Comparison of ENCODE assay signal across 1 cellular context in the genomic region with DNA sequence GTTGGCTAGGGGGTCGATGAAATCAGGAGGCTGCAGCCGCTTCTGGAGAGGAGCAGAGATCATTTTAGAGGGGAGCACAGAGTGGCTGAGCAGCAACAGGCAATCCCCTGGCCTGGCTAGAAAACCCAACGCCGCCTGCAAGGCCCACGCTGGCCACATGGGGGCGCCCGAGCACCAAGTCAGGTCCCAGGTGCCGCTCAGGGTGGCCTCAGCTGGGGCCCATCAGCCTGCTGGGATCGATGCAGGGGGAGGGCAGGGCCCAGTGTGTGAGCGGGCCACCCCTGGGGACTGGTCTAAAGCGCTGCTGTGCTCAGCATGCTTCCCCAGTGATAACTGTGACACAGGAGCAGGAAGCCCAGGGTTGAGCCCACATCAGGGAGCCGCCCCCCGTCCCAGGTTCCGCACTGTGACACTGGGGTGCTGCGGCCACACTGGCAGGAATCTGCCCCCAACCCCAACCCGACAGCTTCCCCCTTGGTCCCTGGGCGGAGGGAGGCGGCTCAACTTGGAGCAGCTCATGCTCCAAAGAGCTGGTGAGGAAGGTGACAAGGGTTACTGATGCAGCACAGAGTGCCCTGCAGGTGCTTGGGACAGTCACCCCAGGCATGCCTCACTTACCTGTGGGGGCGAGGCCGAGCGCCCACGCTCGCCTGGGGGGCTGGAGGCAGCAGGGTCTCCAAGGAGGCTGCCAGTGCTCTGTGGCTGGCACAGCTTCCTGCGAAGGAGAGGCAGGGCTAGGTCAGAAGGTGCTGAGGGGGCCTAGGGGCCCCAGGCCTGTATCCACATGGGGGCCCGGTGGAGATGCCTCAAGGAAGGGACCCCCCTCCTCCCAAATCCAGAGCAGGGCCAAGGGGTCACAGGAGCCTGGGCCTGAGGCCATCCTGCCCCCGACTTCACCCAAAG.
TF ChIP-seq lines count a peak whose summit lies in the region.

No MANE protein-coding gene starts in this region.

TF ChIP-seq in HEK293, 187 proteins besides CTCF, POLR2A, EP300 and RAD21 (continued from another document and continues in another):
- TF ChIP-seq, protein P1, sequence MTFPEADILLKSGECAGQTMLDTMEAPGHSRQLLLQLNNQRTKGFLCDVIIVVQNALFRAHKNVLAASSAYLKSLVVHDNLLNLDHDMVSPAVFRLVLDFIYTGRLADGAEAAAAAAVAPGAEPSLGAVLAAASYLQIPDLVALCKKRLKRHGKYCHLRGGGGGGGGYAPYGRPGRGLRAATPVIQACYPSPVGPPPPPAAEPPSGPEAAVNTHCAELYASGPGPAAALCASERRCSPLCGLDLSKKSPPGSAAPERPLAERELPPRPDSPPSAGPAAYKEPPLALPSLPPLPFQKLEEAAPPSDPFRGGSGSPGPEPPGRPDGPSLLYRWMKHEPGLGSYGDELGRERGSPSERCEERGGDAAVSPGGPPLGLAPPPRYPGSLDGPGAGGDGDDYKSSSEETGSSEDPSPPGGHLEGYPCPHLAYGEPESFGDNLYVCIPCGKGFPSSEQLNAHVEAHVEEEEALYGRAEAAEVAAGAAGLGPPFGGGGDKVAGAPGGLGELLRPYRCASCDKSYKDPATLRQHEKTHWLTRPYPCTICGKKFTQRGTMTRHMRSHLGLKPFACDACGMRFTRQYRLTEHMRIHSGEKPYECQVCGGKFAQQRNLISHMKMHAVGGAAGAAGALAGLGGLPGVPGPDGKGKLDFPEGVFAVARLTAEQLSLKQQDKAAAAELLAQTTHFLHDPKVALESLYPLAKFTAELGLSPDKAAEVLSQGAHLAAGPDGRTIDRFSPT (tag by site-specific recombination; IDR thresholded peaks at IDR 0.05): no peak
- TF ChIP-seq, protein P2, sequence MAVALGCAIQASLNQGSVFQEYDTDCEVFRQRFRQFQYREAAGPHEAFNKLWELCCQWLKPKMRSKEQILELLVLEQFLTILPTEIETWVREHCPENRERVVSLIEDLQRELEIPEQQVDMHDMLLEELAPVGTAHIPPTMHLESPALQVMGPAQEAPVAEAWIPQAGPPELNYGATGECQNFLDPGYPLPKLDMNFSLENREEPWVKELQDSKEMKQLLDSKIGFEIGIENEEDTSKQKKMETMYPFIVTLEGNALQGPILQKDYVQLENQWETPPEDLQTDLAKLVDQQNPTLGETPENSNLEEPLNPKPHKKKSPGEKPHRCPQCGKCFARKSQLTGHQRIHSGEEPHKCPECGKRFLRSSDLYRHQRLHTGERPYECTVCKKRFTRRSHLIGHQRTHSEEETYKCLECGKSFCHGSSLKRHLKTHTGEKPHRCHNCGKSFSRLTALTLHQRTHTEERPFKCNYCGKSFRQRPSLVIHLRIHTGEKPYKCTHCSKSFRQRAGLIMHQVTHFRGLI (tag by site-specific recombination; IDR thresholded peaks at IDR 0.05): no peak
- TF ChIP-seq ZNF629 (tag by site-specific recombination; IDR thresholded peaks at IDR 0.05) (peak; percentile 22; the same call in 1 of the 2 replicates), GFI1B (tag by site-specific recombination; IDR thresholded peaks at IDR 0.05) (no peak), ZNF266 (tag by site-specific recombination; IDR thresholded peaks at IDR 0.05; ENCODE audit: low read depth) (no peak), ZNF394 (tag by site-specific recombination; IDR thresholded peaks at IDR 0.05; ENCODE audit: borderline replicate concordance) (no peak), ZNF785 (tag by site-specific recombination; IDR thresholded peaks at IDR 0.05) (no peak), ZNF585B (tag by site-specific recombination; IDR thresholded peaks at IDR 0.05) (no peak), ZNF335 (tag by site-specific recombination; conservative IDR thresholded peaks at IDR 0.05) (0 out of 2 replicates have a peak, but pooled peaks have one; percentile 13), ZNF214 (tag by site-specific recombination; IDR thresholded peaks at IDR 0.05; ENCODE audit: borderline replicate concordance) (no peak), ZIC2 (tag by site-specific recombination; IDR thresholded peaks at IDR 0.05) (peak; percentile 100), ZNF600 (tag by site-specific recombination; IDR thresholded peaks at IDR 0.05) (no peak), ZNF423 (tag by site-specific recombination; IDR thresholded peaks at IDR 0.05) (no peak; the same call in 1 of the 2 replicates), TCF7L2 (IDR thresholded peaks at IDR 0.05; ENCODE audit: borderline replicate concordance, low read depth, low read length) (no peak), ZFP69B (tag by site-specific recombination; IDR thresholded peaks at IDR 0.05) (peak; percentile 99), ZNF76 (tag by site-specific recombination; IDR thresholded peaks at IDR 0.05; ENCODE audit: borderline replicate concordance, low read depth) (peak; percentile 73; the same call in 1 of the 2 replicates), SP2 (tag by site-specific recombination; IDR thresholded peaks at IDR 0.05) (0 out of 2 replicates have a peak, but pooled peaks have one; percentile 15), ZNF510 (tag by site-specific recombination; IDR thresholded peaks at IDR 0.05; ENCODE audit: insufficient replicate concordance) (no peak), KLF10 (tag by site-specific recombination; IDR thresholded peaks at IDR 0.05) (no peak; the same call in 1 of the 2 replicates), RBAK (tag by site-specific recombination; IDR thresholded peaks at IDR 0.05) (no peak), ZNF624 (tag by site-specific recombination; IDR thresholded peaks at IDR 0.05) (no peak), ZEB2 (tag by site-specific recombination; IDR thresholded peaks at IDR 0.05) (no peak), REPIN1 (tag by site-specific recombination; IDR thresholded peaks at IDR 0.05; ENCODE audit: low read depth) (no peak), ZNF677 (tag by site-specific recombination; IDR thresholded peaks at IDR 0.05) (no peak), MEIS1 (CRISPR knock-in tag; IDR thresholded peaks at IDR 0.05; ENCODE audit: borderline replicate concordance) (no peak), ZNF701 (tag by site-specific recombination; IDR thresholded peaks at IDR 0.05) (no peak), ZNF571 (tag by site-specific recombination; IDR thresholded peaks at IDR 0.05) (no peak)
- TF ChIP-seq, protein P3, sequence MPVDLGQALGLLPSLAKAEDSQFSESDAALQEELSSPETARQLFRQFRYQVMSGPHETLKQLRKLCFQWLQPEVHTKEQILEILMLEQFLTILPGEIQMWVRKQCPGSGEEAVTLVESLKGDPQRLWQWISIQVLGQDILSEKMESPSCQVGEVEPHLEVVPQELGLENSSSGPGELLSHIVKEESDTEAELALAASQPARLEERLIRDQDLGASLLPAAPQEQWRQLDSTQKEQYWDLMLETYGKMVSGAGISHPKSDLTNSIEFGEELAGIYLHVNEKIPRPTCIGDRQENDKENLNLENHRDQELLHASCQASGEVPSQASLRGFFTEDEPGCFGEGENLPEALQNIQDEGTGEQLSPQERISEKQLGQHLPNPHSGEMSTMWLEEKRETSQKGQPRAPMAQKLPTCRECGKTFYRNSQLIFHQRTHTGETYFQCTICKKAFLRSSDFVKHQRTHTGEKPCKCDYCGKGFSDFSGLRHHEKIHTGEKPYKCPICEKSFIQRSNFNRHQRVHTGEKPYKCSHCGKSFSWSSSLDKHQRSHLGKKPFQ (tag by site-specific recombination; IDR thresholded peaks at IDR 0.05): no peak
- TF ChIP-seq, protein P4, sequence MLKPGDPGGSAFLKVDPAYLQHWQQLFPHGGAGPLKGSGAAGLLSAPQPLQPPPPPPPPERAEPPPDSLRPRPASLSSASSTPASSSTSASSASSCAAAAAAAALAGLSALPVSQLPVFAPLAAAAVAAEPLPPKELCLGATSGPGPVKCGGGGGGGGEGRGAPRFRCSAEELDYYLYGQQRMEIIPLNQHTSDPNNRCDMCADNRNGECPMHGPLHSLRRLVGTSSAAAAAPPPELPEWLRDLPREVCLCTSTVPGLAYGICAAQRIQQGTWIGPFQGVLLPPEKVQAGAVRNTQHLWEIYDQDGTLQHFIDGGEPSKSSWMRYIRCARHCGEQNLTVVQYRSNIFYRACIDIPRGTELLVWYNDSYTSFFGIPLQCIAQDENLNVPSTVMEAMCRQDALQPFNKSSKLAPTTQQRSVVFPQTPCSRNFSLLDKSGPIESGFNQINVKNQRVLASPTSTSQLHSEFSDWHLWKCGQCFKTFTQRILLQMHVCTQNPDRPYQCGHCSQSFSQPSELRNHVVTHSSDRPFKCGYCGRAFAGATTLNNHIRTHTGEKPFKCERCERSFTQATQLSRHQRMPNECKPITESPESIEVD (tag by site-specific recombination; IDR thresholded peaks at IDR 0.05): no peak
- TF ChIP-seq, protein P5, sequence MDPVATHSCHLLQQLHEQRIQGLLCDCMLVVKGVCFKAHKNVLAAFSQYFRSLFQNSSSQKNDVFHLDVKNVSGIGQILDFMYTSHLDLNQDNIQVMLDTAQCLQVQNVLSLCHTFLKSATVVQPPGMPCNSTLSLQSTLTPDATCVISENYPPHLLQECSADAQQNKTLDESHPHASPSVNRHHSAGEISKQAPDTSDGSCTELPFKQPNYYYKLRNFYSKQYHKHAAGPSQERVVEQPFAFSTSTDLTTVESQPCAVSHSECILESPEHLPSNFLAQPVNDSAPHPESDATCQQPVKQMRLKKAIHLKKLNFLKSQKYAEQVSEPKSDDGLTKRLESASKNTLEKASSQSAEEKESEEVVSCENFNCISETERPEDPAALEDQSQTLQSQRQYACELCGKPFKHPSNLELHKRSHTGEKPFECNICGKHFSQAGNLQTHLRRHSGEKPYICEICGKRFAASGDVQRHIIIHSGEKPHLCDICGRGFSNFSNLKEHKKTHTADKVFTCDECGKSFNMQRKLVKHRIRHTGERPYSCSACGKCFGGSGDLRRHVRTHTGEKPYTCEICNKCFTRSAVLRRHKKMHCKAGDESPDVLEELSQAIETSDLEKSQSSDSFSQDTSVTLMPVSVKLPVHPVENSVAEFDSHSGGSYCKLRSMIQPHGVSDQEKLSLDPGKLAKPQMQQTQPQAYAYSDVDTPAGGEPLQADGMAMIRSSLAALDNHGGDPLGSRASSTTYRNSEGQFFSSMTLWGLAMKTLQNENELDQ (tag by site-specific recombination; IDR thresholded peaks at IDR 0.05; ENCODE audit: low read depth): no peak
- TF ChIP-seq, protein P6, sequence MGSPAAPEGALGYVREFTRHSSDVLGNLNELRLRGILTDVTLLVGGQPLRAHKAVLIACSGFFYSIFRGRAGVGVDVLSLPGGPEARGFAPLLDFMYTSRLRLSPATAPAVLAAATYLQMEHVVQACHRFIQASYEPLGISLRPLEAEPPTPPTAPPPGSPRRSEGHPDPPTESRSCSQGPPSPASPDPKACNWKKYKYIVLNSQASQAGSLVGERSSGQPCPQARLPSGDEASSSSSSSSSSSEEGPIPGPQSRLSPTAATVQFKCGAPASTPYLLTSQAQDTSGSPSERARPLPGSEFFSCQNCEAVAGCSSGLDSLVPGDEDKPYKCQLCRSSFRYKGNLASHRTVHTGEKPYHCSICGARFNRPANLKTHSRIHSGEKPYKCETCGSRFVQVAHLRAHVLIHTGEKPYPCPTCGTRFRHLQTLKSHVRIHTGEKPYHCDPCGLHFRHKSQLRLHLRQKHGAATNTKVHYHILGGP (tag by site-specific recombination; IDR thresholded peaks at IDR 0.05): no peak
- TF ChIP-seq, protein P7, sequence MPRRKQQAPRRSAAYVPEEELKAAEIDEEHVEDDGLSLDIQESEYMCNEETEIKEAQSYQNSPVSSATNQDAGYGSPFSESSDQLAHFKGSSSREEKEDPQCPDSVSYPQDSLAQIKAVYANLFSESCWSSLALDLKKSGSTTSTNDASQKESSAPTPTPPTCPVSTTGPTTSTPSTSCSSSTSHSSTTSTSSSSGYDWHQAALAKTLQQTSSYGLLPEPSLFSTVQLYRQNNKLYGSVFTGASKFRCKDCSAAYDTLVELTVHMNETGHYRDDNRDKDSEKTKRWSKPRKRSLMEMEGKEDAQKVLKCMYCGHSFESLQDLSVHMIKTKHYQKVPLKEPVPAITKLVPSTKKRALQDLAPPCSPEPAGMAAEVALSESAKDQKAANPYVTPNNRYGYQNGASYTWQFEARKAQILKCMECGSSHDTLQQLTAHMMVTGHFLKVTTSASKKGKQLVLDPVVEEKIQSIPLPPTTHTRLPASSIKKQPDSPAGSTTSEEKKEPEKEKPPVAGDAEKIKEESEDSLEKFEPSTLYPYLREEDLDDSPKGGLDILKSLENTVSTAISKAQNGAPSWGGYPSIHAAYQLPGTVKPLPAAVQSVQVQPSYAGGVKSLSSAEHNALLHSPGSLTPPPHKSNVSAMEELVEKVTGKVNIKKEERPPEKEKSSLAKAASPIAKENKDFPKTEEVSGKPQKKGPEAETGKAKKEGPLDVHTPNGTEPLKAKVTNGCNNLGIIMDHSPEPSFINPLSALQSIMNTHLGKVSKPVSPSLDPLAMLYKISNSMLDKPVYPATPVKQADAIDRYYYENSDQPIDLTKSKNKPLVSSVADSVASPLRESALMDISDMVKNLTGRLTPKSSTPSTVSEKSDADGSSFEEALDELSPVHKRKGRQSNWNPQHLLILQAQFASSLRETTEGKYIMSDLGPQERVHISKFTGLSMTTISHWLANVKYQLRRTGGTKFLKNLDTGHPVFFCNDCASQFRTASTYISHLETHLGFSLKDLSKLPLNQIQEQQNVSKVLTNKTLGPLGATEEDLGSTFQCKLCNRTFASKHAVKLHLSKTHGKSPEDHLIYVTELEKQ (tag by site-specific recombination; IDR thresholded peaks at IDR 0.05; ENCODE audit: borderline replicate concordance): no peak
- TF ChIP-seq, protein P8, sequence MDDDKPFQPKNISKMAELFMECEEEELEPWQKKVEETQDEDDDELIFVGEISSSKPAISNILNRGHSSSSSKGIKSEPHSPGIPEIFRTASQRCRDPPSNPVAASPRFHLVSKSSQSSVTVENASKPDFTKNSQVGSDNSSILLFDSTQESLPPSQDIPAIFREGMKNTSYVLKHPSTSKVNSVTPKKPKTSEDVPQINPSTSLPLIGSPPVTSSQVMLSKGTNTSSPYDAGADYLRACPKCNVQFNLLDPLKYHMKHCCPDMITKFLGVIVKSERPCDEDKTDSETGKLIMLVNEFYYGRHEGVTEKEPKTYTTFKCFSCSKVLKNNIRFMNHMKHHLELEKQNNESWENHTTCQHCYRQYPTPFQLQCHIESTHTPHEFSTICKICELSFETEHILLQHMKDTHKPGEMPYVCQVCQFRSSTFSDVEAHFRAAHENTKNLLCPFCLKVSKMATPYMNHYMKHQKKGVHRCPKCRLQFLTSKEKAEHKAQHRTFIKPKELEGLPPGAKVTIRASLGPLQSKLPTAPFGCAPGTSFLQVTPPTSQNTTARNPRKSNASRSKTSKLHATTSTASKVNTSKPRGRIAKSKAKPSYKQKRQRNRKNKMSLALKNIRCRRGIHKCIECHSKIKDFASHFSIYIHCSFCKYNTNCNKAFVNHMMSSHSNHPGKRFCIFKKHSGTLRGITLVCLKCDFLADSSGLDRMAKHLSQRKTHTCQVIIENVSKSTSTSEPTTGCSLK (tag by site-specific recombination; IDR thresholded peaks at IDR 0.05): no peak
